9 cellular contexts compared by ENCODE assay signal in the genomic region with DNA sequence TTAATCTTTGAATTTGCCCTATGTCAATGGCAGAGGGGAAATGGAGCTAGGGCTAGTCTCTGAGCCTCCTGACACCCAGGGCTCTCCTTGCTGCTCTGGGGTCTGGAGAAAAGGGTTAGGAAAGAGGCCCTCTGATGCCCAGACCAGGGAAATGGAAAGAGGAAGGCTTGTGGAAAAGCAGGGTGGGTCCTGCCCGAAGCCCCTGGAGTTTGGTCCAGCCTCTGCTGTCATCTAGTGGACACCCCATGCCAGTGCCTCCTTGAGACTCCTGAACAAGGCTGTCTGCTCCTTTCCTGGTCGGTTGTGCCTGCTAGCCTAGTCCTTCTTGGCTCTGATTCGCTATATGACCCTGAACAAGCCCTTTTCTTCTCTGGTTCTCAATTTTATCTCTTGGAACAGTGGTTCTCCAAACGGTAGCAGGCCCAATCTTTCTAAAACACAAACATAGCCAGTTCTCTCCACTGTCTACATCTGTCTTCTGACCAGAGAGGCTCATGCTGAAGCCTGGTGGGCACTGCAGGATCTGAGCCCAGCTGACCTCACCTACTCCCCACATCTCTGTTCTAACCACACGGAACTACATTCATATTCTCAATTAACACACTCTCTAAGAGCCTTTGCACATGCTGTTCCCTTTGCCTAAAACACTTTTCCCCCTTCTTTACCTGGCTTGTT. TPM values are rescaled to one million over a fixed set of nuclear protein-coding genes. Genes with fewer than 3 reads are reported as not detected.
A peak's percentile ranks its signal among the peaks of the same experiment; 100 is the strongest.
DNase-seq lines count a peak whose midpoint lies in the region; ATAC-seq and TF ChIP-seq lines count a peak whose summit lies in the region.
"Had no signal": no experiment of that assay in that cellular context is flagged by ENCODE, and none has a peak within 500 bp of the region (broad histone marks: within the 10 kb centered on the region; RNA-seq: fewer than 3 reads in every experiment).

No MANE protein-coding gene starts in this region.

- in situ Hi-C loops in Panc1 (cut with HindIII; ENCODE audit: low pct_unique_long_range_greater_than_20kb, low sequenced_read_pairs) (no loop called here), astrocyte of the cerebellum (cut with HindIII; ENCODE audit: low sequenced_read_pairs) (no loop called here)

- no TSS peak for BruUV-seq in Panc1 (replicated peaks; lab: Mats Ljungman, UMichigan)

- H3K4me1 ChIP-seq in Panc1 (ENCODE audit: control insufficient read depth, insufficient read depth, low read length): no peaks in the 10 kb centered on the region
- H3K4me1 ChIP-seq in right cardiac atrium (ENCODE audit: control insufficient read depth, insufficient read depth, low read length): no peaks in the 10 kb centered on the region
- no peaks in the 10 kb centered on the region for H3K4me1 ChIP-seq in prostate gland (replicated peaks)

- DNase-seq in DMS53 (lab: John Stamatoyannopoulos, UW): peak; percentile 68
- peak; percentile 59 for DNase-seq in LHCN-M2 (ENCODE audit: low read depth)
- peak; percentile 67 for DNase-seq in Panc1 (ENCODE audit: low read depth, low spot score)
- DNase-seq in astrocyte of the cerebellum (ENCODE audit: low read depth): peak; percentile 62
- DNase-seq in right cardiac atrium: peak; percentile 79 to 89 (median 88)
- DNase-seq in prostate gland (ENCODE audit: low spot score): peak; percentile 78

- H3K4me3 ChIP-seq in Panc1 (ENCODE audit: low read depth in 2 of 2, low read length in 2 of 2): no peak overlapping the region
- no peak overlapping the region for H3K4me3 ChIP-seq in astrocyte of the cerebellum (ENCODE audit: low read depth, low read length)
- no peak overlapping the region for H3K4me3 ChIP-seq in right cardiac atrium (ENCODE audit: low read length)
- H3K4me3 ChIP-seq in prostate gland: no peak overlapping the region

- intact Hi-C loops in Panc1 (cut with micrococcal nuclease; ENCODE audit: unreplicated experiment): no loop called here
- intact Hi-C loops in right cardiac atrium (cut with DNase I): loop anchor here in 3 of 4 donors (2.0 to 10.0 kb wide), 6 partner anchors 37 to 204 kb away; partner anchors contain the start of gene SELENOM (in 1 of the 3)
- intact Hi-C loops in prostate gland (cut with DNase I): loop anchor here (2.0 to 10.0 kb wide), 4 partner anchors 42 to 384 kb away; partner anchors contain the start of gene SELENOM

- TF ChIP-seq POLR2A in prostate gland (IDR thresholded peaks at IDR 0.05): no peak

- H3K9me3 ChIP-seq in Panc1 (ENCODE audit: control insufficient read depth, insufficient read depth, low read depth, low read length) (no peaks in the 10 kb centered on the region), right cardiac atrium (ENCODE audit: control insufficient read depth, low read length) (no peaks in the 10 kb centered on the region), prostate gland (no peaks in the 10 kb centered on the region)

- POLR2A ChIA-PET in Panc1 (lab: Charles Lee): no interaction called here

- peak; percentile 93 for TF ChIP-seq CTCF in Panc1 (IDR thresholded peaks at IDR 0.05)
- TF ChIP-seq CTCF in astrocyte of the cerebellum (IDR thresholded peaks at IDR 0.05; ENCODE audit: low read depth, low read length, missing control alignments): peak; percentile 97
- peak; percentile 68 to 96 (median 87) for TF ChIP-seq CTCF in prostate gland (IDR thresholded peaks at IDR 0.05)

- CTCF ChIA-PET in Panc1 (lab: Charles Lee): interaction anchor here (1.0 to 1.4 kb wide), 3 partner anchors 41 to 64 kb away, joined by 3 to 4 read pairs (median 4); partner anchors contain the start of gene SELENOM

- H3K36me3 ChIP-seq in Panc1 (ENCODE audit: control insufficient read depth, insufficient read depth, low read length) (no peaks in the 10 kb centered on the region), prostate gland (no peaks in the 10 kb centered on the region)

- peak overlapping the region; percentile 34; the same call in 1 of the 2 replicates for H3K27ac ChIP-seq in Panc1 (ENCODE audit: low read length)
- peak overlapping the region; percentile 65 for H3K27ac ChIP-seq in right cardiac atrium (ENCODE audit: low read length)
- peak overlapping the region; percentile 43 to 54 for H3K27ac ChIP-seq in prostate gland

- H3K27me3 ChIP-seq in Panc1 (ENCODE audit: control insufficient read depth, insufficient read depth, low read length) (no peaks in the 10 kb centered on the region), right cardiac atrium (ENCODE audit: control insufficient read depth, insufficient read depth) (no peaks in the 10 kb centered on the region), prostate gland (replicated peaks; ENCODE audit: insufficient read depth) (no peaks in the 10 kb centered on the region)

- WGBS in right cardiac atrium: 10% methylated on average over 5 of the region's 5 CpGs
- WGBS in prostate gland: 22% methylated on average over 5 of the region's 5 CpGs

- peak; percentile 99 for ATAC-seq in Panc1
- ATAC-seq in right cardiac atrium: peak; percentile 95 to 96
- no peak for ATAC-seq in HG02588 (IDR thresholded peaks at IDR 0.05; ENCODE audit: unreplicated experiment)
- ATAC-seq in HG02852 (IDR thresholded peaks at IDR 0.05; ENCODE audit: unreplicated experiment): no peak

RNA-seq across cellular contexts. Expression of gene PLA2G3, which starts 8.8 kb away (rescaled TPM):
- total RNA-seq in LHCN-M2 (2014; rRNA removed) (not detected in 2 replicates), Panc1 (2021; ENCODE audit: unreplicated experiment) (not detected), right cardiac atrium (not detected), prostate gland (1 to 10 TPM in 1 of 2 donors, under 1 TPM in 1; 0.23 to 1.5 TPM)
- not detected for polyA plus RNA-seq in LHCN-M2 (2012)
- not detected for polyA plus RNA-seq in Panc1 (2012; ENCODE audit: insufficient read length)
- not detected for polyA plus RNA-seq in right cardiac atrium
- total RNA-seq: T-helper 2 cell treated with Interferon-gamma antibody and Interleukin-4, amounts not matched to agents 100 ng/mL and 5 ng/mL, for 36 hours had no signal

RNA-seq across cellular contexts. Expression of gene RNF185, which starts 10.9 kb away (rescaled TPM):
- total RNA-seq in LHCN-M2 (2014; rRNA removed) (30.0 and 36.0 TPM in 2 replicates), Panc1 (2021; ENCODE audit: unreplicated experiment) (23.5 TPM), right cardiac atrium (10 to 100 TPM; 20.3 to 23.2 (median 21.6) TPM), prostate gland (10 to 100 TPM; 59.2 to 75.6 TPM)
- 38.0 TPM for polyA plus RNA-seq in LHCN-M2 (2012)
- polyA plus RNA-seq in Panc1 (2012; ENCODE audit: insufficient read length): 25.4 TPM
- 15.1 TPM for polyA plus RNA-seq in right cardiac atrium

RNA-seq across cellular contexts. Expression of gene INPP5J, which starts 26.3 kb away (rescaled TPM):
- total RNA-seq in LHCN-M2 (2014; rRNA removed) (0.06 TPM in 2 replicates), Panc1 (2021; ENCODE audit: unreplicated experiment) (1.7 TPM), right cardiac atrium (10 to 100 TPM; 28.8 to 62.1 (median 50.7) TPM), prostate gland (10 to 100 TPM; 14.4 to 33.3 TPM)
- 0.29 TPM for polyA plus RNA-seq in LHCN-M2 (2012)
- polyA plus RNA-seq in Panc1 (2012; ENCODE audit: insufficient read length): 2.1 TPM
- 28.9 TPM for polyA plus RNA-seq in right cardiac atrium
- total RNA-seq: T-helper 2 cell treated with Interferon-gamma antibody and Interleukin-4, amounts not matched to agents 100 ng/mL and 5 ng/mL, for 36 hours had no signal

RNA-seq across cellular contexts. Expression of gene SELENOM, which starts 41.7 kb away (rescaled TPM):
- 61.4 and 87.7 TPM in 2 replicates for total RNA-seq in LHCN-M2 (2014; rRNA removed)
- polyA plus RNA-seq in LHCN-M2 (2012): 121 TPM
- total RNA-seq in Panc1 (2021; ENCODE audit: unreplicated experiment): 84.4 TPM
- polyA plus RNA-seq in Panc1 (2012; ENCODE audit: insufficient read length): 108 TPM
- 100 to 1,000 TPM; 167 to 205 (median 176) TPM for total RNA-seq in right cardiac atrium
- 219 TPM for polyA plus RNA-seq in right cardiac atrium
- 100 to 1,000 TPM; 382 to 434 TPM for total RNA-seq in prostate gland

Comparison
In these comparisons a context has a peak if more than half of its experiments do, and no peak if none do; other contexts are left out.
1. ATAC-seq: peak in Panc1 (single experiment) and right cardiac atrium (2 of 2); none in HG02588 (single experiment) and HG02852 (single experiment).
2. Peak in every context shown above with its lines, with median percentiles within 50 percentile points of each other: DNase-seq, H3K27ac ChIP-seq and CTCF ChIP-seq.